ENCODE assay signal across 16 cellular contexts in genomic region chr9:113355197-113355596, GRCh38. TPM values are rescaled to one million over a fixed set of nuclear protein-coding genes. Genes with fewer than 3 reads are reported as not detected.
DNase-seq lines count a peak whose midpoint lies in the region; TF ChIP-seq lines count a peak whose summit lies in the region.
"Had no signal": no experiment of that assay in that cellular context is flagged by ENCODE, and none has a peak within 500 bp of the region (broad histone marks: within the 10 kb centered on the region; RNA-seq: fewer than 3 reads in every experiment).

No MANE protein-coding gene starts in this region.

- H3K18ac ChIP-seq in H9 (ENCODE audit: insufficient read length, low read depth, low read length) (no peak overlapping the region), neuronal stem cell (ENCODE audit: low read length) (no peak overlapping the region)

- no peak overlapping the region for H3K9ac ChIP-seq in H9 (ENCODE audit: extremely low read depth, insufficient read length, low read length)
- H3K9ac ChIP-seq in neuronal stem cell (ENCODE audit: low read depth, low read length, poor library complexity) = no peak overlapping the region

- no peaks in the 10 kb centered on the region for H3K79me2 ChIP-seq in H9 (ENCODE audit: insufficient read depth, low read length)

- H3K14ac ChIP-seq in H9 (ENCODE audit: insufficient read depth, low read length) (no peak overlapping the region), neuronal stem cell (ENCODE audit: low read length) (no peak overlapping the region)

- peaks cover 4% of the 10 kb centered on the region for H3K23me2 ChIP-seq in H9 (ENCODE audit: insufficient read length, low read depth, low read length, poor library complexity, severe bottlenecking)

- H3K27ac Mint-ChIP-seq in H9 (no peak overlapping the region), CD14-positive monocyte (no peak overlapping the region)
- H3K27ac Mint-ChIP-seq in activated T-cell treated with anti-CD3 and anti-CD28 coated beads, Interleukin-2, amount 50 U/mL, for 24 hours = no peak overlapping the region
- H3K27ac Mint-ChIP-seq: activated CD4-positive, alpha-beta memory T cell treated with anti-CD3 and anti-CD28 coated beads, Interleukin-2, amount 10 ng/mL, durations not matched to agents 7 days and 5 days; activated naive CD4-positive, alpha-beta T cell treated with anti-CD3 and anti-CD28 coated beads for 36 hours; nephron had no signal

- H4K20me1 ChIP-seq in H9 (ENCODE audit: control insufficient read depth, insufficient read depth, insufficient read length) = no peaks in the 10 kb centered on the region

- H2BK12ac ChIP-seq in H9 (ENCODE audit: insufficient read length, low read depth, low read length) (no peak overlapping the region), neuronal stem cell (ENCODE audit: low read length) (no peak overlapping the region)

- intact Hi-C loops in CD14-positive monocyte (cut with micrococcal nuclease) = no loop called here

- H3K23ac ChIP-seq in H9 (ENCODE audit: insufficient read length, low read depth, low read length) (no peak overlapping the region), neuronal stem cell (ENCODE audit: low read depth, low read length, poor library complexity) (no peak overlapping the region)

- H2BK15ac ChIP-seq in H9 (ENCODE audit: low read depth, low read length) = no peak overlapping the region
- H2BK15ac ChIP-seq in neuronal stem cell (ENCODE audit: low read length) = no peak overlapping the region

- H3K36me3 ChIP-seq in neuronal stem cell (replicated peaks in 1 of 2; ENCODE audit: control insufficient read depth in 2 of 2, insufficient read depth in 2 of 2, low read length in 2 of 2) = no peaks in the 10 kb centered on the region

- H3K4me2 ChIP-seq in H9 (ENCODE audit: insufficient read depth, insufficient read length, low read length) (no peak overlapping the region), neuronal stem cell (ENCODE audit: insufficient read depth, low read length, poor library complexity, severe bottlenecking) (no peak overlapping the region)

- H3K36me3 Mint-ChIP-seq in H9 (ENCODE audit: insufficient read depth in 1 of 3, low read depth in 3 of 3) (no peaks in the 10 kb centered on the region; a peak in 1 of 7 replicates), CD14-positive monocyte (no peaks in the 10 kb centered on the region)
- no peaks in the 10 kb centered on the region for H3K36me3 Mint-ChIP-seq in activated T-cell treated with anti-CD3 and anti-CD28 coated beads, Interleukin-2, amount 50 U/mL, for 24 hours (ENCODE audit: low read depth)

- H3K79me1 ChIP-seq in H9 (ENCODE audit: insufficient read depth, low read depth, low read length, poor library complexity, severe bottlenecking) (no peaks in the 10 kb centered on the region), neuronal stem cell (ENCODE audit: low read depth, low read length) (no peaks in the 10 kb centered on the region)

- H2AFZ ChIP-seq in H9 (ENCODE audit: low read length) (no peak overlapping the region), neuronal stem cell (ENCODE audit: low read length) (no peak overlapping the region)

- H4K91ac ChIP-seq in H9 (ENCODE audit: insufficient read length, low read depth, low read length) (no peak overlapping the region), neuronal stem cell (ENCODE audit: low read depth, low read length, poor library complexity) (no peak overlapping the region)

- POLR2A ChIA-PET in AG04450 (lab: Yijun Ruan, JAX) = interaction anchor here (1.0 to 1.3 kb wide), 2 partner anchors 16 to 55 kb away, joined by 3 to 6 read pairs; partner anchors contain the start of genes C9orf43 and POLE3

- H3K4me1 ChIP-seq in H9 (ENCODE audit: insufficient read depth, low read length) = peaks cover 2% of the 10 kb centered on the region; the same call in 1 of the 2 replicates
- H3K4me1 ChIP-seq in neuronal stem cell (ENCODE audit: control insufficient read depth in 2 of 2, insufficient read depth in 1 of 2, low read depth in 1 of 2, low read length in 2 of 2) = no peaks in the 10 kb centered on the region

- H3K4ac ChIP-seq in H9 (ENCODE audit: low read depth, low read length) (no peak overlapping the region), neuronal stem cell (ENCODE audit: low read length) (no peak overlapping the region)

- no peak overlapping the region for H3K56ac ChIP-seq in H9 (ENCODE audit: insufficient read length, low read depth, low read length)

- H3K9me3 ChIP-seq in AG04450 (ENCODE audit: control insufficient read depth, insufficient read depth, low read length) (no peaks in the 10 kb centered on the region), H9 (ENCODE audit: control insufficient read depth, low read depth, low read length) (no peaks in the 10 kb centered on the region), neuronal stem cell (replicated peaks in 1 of 2; ENCODE audit: control insufficient read depth in 2 of 2, insufficient read depth in 1 of 2, low read depth in 1 of 2, low read length in 2 of 2) (no peaks in the 10 kb centered on the region)

- no peak for DNase-seq in AG04450 (ENCODE audit: low read depth, low spot score)
- no peak for DNase-seq in H9
- peak; percentile 66 for DNase-seq in SK-MEL-5 (ENCODE audit: low read depth, low spot score)
- peak; percentile 30 for DNase-seq in fibroblast of peridontal ligament (ENCODE audit: extremely low read depth)
- no peak for DNase-seq in CD14-positive monocyte (ENCODE audit: low spot score)
- no peak for DNase-seq in activated T-cell treated with anti-CD3 and anti-CD28 coated beads, Interleukin-2, amount 50 U/mL, for 24 hours
- no peak for DNase-seq in neuronal stem cell (ENCODE audit: low spot score)
- no peak for DNase-seq in NCI-H2107 treated with DMSO at 0.1 percent for 48 hours (lab: John Stamatoyannopoulos, UW; ENCODE audit: unreplicated experiment)
- DNase-seq: activated CD4-positive, alpha-beta memory T cell treated with anti-CD3 and anti-CD28 coated beads, Interleukin-2, amount 10 ng/mL, durations not matched to agents 7 days and 5 days; activated naive CD4-positive, alpha-beta T cell treated with anti-CD3 and anti-CD28 coated beads for 36 hours; cortex of kidney; NCI-H1092; NCI-H526 treated with DMSO at 0.1 percent for 48 hours; stimulated activated CD4-positive, alpha-beta T cell treated with anti-CD3 and anti-CD28 coated beads, Interleukin-12 subunit alpha, Interleukin-12 subunit beta, amount 100 ng/mL, for 4 hours; T-helper 1 cell had no signal

- no peak overlapping the region for H3K4me3 Mint-ChIP-seq in H9
- no peak overlapping the region for H3K4me3 Mint-ChIP-seq in CD14-positive monocyte
- no peak overlapping the region for H3K4me3 Mint-ChIP-seq in activated T-cell treated with anti-CD3 and anti-CD28 coated beads, Interleukin-2, amount 50 U/mL, for 24 hours
- H3K4me3 Mint-ChIP-seq: activated CD4-positive, alpha-beta memory T cell treated with anti-CD3 and anti-CD28 coated beads, Interleukin-2, amount 10 ng/mL, durations not matched to agents 7 days and 5 days; activated naive CD4-positive, alpha-beta T cell treated with anti-CD3 and anti-CD28 coated beads for 36 hours; nephron had no signal

- TF ChIP-seq CTCF in AG04450 (IDR thresholded peaks at IDR 0.05; ENCODE audit: low read depth, low read length) (peak; percentile 44), H9 (conservative IDR thresholded peaks at IDR 0.05) (peak; percentile 48), CD14-positive monocyte (IDR thresholded peaks at IDR 0.05) (no peak)

- H3K27ac ChIP-seq in AG04450 (ENCODE audit: low read depth, low read length) (no peak overlapping the region), H9 (ENCODE audit: insufficient read length, low read depth, low read length) (no peak overlapping the region), neuronal stem cell (replicated peaks; ENCODE audit: low read length) (no peak overlapping the region)

- H2BK120ac ChIP-seq in H9 (ENCODE audit: low read depth, low read length, poor library complexity, severe bottlenecking) (no peak overlapping the region), neuronal stem cell (ENCODE audit: low read depth, low read length) (no peak overlapping the region)

- no peak overlapping the region for H4K5ac ChIP-seq in H9 (ENCODE audit: insufficient read length, low read depth, low read length)

- H3K4me3 ChIP-seq in AG04450 (ENCODE audit: low read depth, low read length) (no peak overlapping the region), neuronal stem cell (ENCODE audit: low read length in 2 of 2) (no peak overlapping the region)

- no peak overlapping the region for H2BK5ac ChIP-seq in H9 (ENCODE audit: insufficient read length, low read length)
- no peak overlapping the region for H2BK5ac ChIP-seq in neuronal stem cell (ENCODE audit: low read length)

- CTCF ChIA-PET in AG04450 (lab: Charles Lee) = interaction anchor here (0.6 to 1.1 kb wide), 2 partner anchors 46 kb away, joined by 3 to 4 read pairs; partner anchors contain the start of gene ALAD

- H3K4me1 Mint-ChIP-seq in H9 (peaks cover 14% of the 10 kb centered on the region in 2 experiments), CD14-positive monocyte (peaks cover 20% of the 10 kb centered on the region)
- peaks cover 23% of the 10 kb centered on the region for H3K4me1 Mint-ChIP-seq in activated T-cell treated with anti-CD3 and anti-CD28 coated beads, Interleukin-2, amount 50 U/mL, for 24 hours (ENCODE audit: low read depth)

- WGBS in H9 (ENCODE audit: extremely low coverage, insufficient read length, low lambda C conversion rate) = no CpG with 5 or more reads among the region's 1 CpG
- WGBS in neuronal stem cell (ENCODE audit: extremely low coverage in 2 of 2, insufficient read length in 2 of 2, insufficient replicate concordance in 1 of 2), 2 donors = no CpG with 5 or more reads among the region's 1 CpG

- H2AK5ac ChIP-seq in H9 (ENCODE audit: insufficient read length, low read length) = no peak overlapping the region
- H2AK5ac ChIP-seq in neuronal stem cell (ENCODE audit: low read depth, low read length) = no peak overlapping the region

- H4K8ac ChIP-seq in H9 (replicated peaks; ENCODE audit: insufficient read length, low read depth, low read length) = no peak overlapping the region
- no peak overlapping the region for H4K8ac ChIP-seq in neuronal stem cell (ENCODE audit: low read depth, low read length)

- in situ Hi-C loops in SK-MEL-5 (cut with HindIII; ENCODE audit: low pct_unique_long_range_greater_than_20kb, low sequenced_read_pairs) = no loop called here

- H3K9me3 Mint-ChIP-seq in H9 (no peaks in the 10 kb centered on the region), CD14-positive monocyte (no peaks in the 10 kb centered on the region)
- H3K9me3 Mint-ChIP-seq in activated T-cell treated with anti-CD3 and anti-CD28 coated beads, Interleukin-2, amount 50 U/mL, for 24 hours = no peaks in the 10 kb centered on the region
- H3K9me3 Mint-ChIP-seq: activated CD4-positive, alpha-beta memory T cell treated with anti-CD3 and anti-CD28 coated beads, Interleukin-2, amount 10 ng/mL, durations not matched to agents 7 days and 5 days; activated naive CD4-positive, alpha-beta T cell treated with anti-CD3 and anti-CD28 coated beads for 36 hours had no signal

- H3T11ph ChIP-seq in H9 (ENCODE audit: low read length) = no peak overlapping the region

- H3K27me3 Mint-ChIP-seq in H9 (ENCODE audit: low read depth) (peaks cover 16% of the 10 kb centered on the region), CD14-positive monocyte (ENCODE audit: low read depth in 3 of 3) (peaks cover 0 to 3% (median 3%) of the 10 kb centered on the region in 3 donors)
- H3K27me3 Mint-ChIP-seq in activated T-cell treated with anti-CD3 and anti-CD28 coated beads, Interleukin-2, amount 50 U/mL, for 24 hours = peaks cover 34% of the 10 kb centered on the region

- no peak overlapping the region for H2BK20ac ChIP-seq in H9 (ENCODE audit: low read depth, low read length, poor library complexity, severe bottlenecking)

- H3K27me3 ChIP-seq in AG04450 (ENCODE audit: control insufficient read depth, insufficient read depth, low read length) (peaks cover 57% of the 10 kb centered on the region), H9 (ENCODE audit: insufficient read depth, low read length) (no peaks in the 10 kb centered on the region), neuronal stem cell (ENCODE audit: control insufficient read depth in 3 of 3, insufficient read depth in 3 of 3, low read depth in 1 of 3, low read length in 3 of 3) (peaks cover 3 to 62% (median 16%) of the 10 kb centered on the region in 3 experiments)

RNA-seq across cellular contexts. Expression of gene BSPRY, which starts 5.9 kb away (rescaled TPM):
- polyA plus RNA-seq in AG04450 (2011; rRNA removed) = not detected in 2 replicates
- not detected in 2 replicates for polyA minus RNA-seq in AG04450 (2011; rRNA and poly(A)+ RNA removed)
- total RNA-seq in H9 (2021) = 4.5 and 5.1 TPM in 2 replicates
- not detected in 2 replicates for total RNA-seq in SK-MEL-5 (2014; rRNA removed; shearing (Covaris generic))
- polyA plus RNA-seq in SK-MEL-5 (2015; cell fraction: cytosol; rRNA removed) = not detected in 2 replicates
- not detected in 2 replicates for polyA plus RNA-seq in SK-MEL-5 (2015; cell fraction: nucleus; rRNA removed)
- under 1 TPM in 1 of 2 donors, not detected in 1; 0.16 TPM for polyA plus RNA-seq in CD14-positive monocyte
- 0.01 TPM for polyA plus RNA-seq in neuronal stem cell (2013, experiment 1 of 2)
- 0.01 TPM for polyA plus RNA-seq in neuronal stem cell (2013, experiment 2 of 2)

RNA-seq across cellular contexts. Expression of gene WDR31, which starts 15.1 kb away (rescaled TPM):
- 0.97 and 1.5 TPM in 2 replicates for polyA plus RNA-seq in AG04450 (2011; rRNA removed)
- polyA minus RNA-seq in AG04450 (2011; rRNA and poly(A)+ RNA removed) = 2.0 and 2.7 TPM in 2 replicates
- total RNA-seq in H9 (2021) = 0.59 and 0.72 TPM in 2 replicates
- total RNA-seq in SK-MEL-5 (2014; rRNA removed; shearing (Covaris generic)) = 2.2 and 2.4 TPM in 2 replicates
- 3.0 and 4.3 TPM in 2 replicates for polyA plus RNA-seq in SK-MEL-5 (2015; cell fraction: cytosol; rRNA removed)
- polyA plus RNA-seq in SK-MEL-5 (2015; cell fraction: nucleus; rRNA removed) = 0.61 and 4.4 TPM in 2 replicates
- under 1 TPM in 1 of 2 donors, not detected in 1; 0.11 TPM for polyA plus RNA-seq in CD14-positive monocyte
- polyA plus RNA-seq in neuronal stem cell (2013, experiment 1 of 2) = 2.3 TPM
- polyA plus RNA-seq in neuronal stem cell (2013, experiment 2 of 2) = 2.4 TPM

RNA-seq across cellular contexts. Expression of gene HDHD3, which starts 21.6 kb away (rescaled TPM):
- polyA plus RNA-seq in AG04450 (2011; rRNA removed) = 7.2 and 7.4 TPM in 2 replicates
- 4.4 and 11.3 TPM in 2 replicates for polyA minus RNA-seq in AG04450 (2011; rRNA and poly(A)+ RNA removed)
- total RNA-seq in H9 (2021) = 10.8 and 10.9 TPM in 2 replicates
- total RNA-seq in SK-MEL-5 (2014; rRNA removed; shearing (Covaris generic)) = 31.1 and 33.8 TPM in 2 replicates
- 44.9 and 49.6 TPM in 2 replicates for polyA plus RNA-seq in SK-MEL-5 (2015; cell fraction: cytosol; rRNA removed)
- polyA plus RNA-seq in SK-MEL-5 (2015; cell fraction: nucleus; rRNA removed) = 66.8 and 81.7 TPM in 2 replicates
- 1 to 10 TPM; 8.3 to 9.2 TPM for polyA plus RNA-seq in CD14-positive monocyte
- 10.3 TPM for polyA plus RNA-seq in neuronal stem cell (2013, experiment 1 of 2)
- polyA plus RNA-seq in neuronal stem cell (2013, experiment 2 of 2) = 10.2 TPM

RNA-seq across cellular contexts. Expression of gene ALAD, which starts 45.9 kb away (rescaled TPM):
- 11.8 and 15.9 TPM in 2 replicates for polyA plus RNA-seq in AG04450 (2011; rRNA removed)
- polyA minus RNA-seq in AG04450 (2011; rRNA and poly(A)+ RNA removed) = 12.7 and 16.6 TPM in 2 replicates
- 11.5 and 13.2 TPM in 2 replicates for total RNA-seq in H9 (2021)
- 17.7 and 18.5 TPM in 2 replicates for total RNA-seq in SK-MEL-5 (2014; rRNA removed; shearing (Covaris generic))
- polyA plus RNA-seq in SK-MEL-5 (2015; cell fraction: cytosol; rRNA removed) = 26.3 and 35.5 TPM in 2 replicates
- 51.0 and 53.0 TPM in 2 replicates for polyA plus RNA-seq in SK-MEL-5 (2015; cell fraction: nucleus; rRNA removed)
- 10 to 100 TPM; 17.1 to 24.6 TPM for polyA plus RNA-seq in CD14-positive monocyte
- 18.9 TPM for polyA plus RNA-seq in neuronal stem cell (2013, experiment 1 of 2)
- 19.3 TPM for polyA plus RNA-seq in neuronal stem cell (2013, experiment 2 of 2)

RNA-seq across cellular contexts. Expression of gene RNF183, which starts 52.0 kb away (rescaled TPM):
- not detected in 2 replicates for polyA plus RNA-seq in AG04450 (2011; rRNA removed)
- not detected in 2 replicates for polyA minus RNA-seq in AG04450 (2011; rRNA and poly(A)+ RNA removed)
- total RNA-seq in H9 (2021) = 0.33 TPM in 1 of 2 replicates, not detected in the other
- not detected in 2 replicates for total RNA-seq in SK-MEL-5 (2014; rRNA removed; shearing (Covaris generic))
- polyA plus RNA-seq in SK-MEL-5 (2015; cell fraction: cytosol; rRNA removed) = not detected in 2 replicates
- polyA plus RNA-seq in SK-MEL-5 (2015; cell fraction: nucleus; rRNA removed) = 0.15 and 1.5 TPM in 2 replicates
- not detected for polyA plus RNA-seq in CD14-positive monocyte
- polyA plus RNA-seq in neuronal stem cell (2013, experiment 1 of 2) = 0.13 TPM
- polyA plus RNA-seq in neuronal stem cell (2013, experiment 2 of 2) = 0.25 TPM
- total RNA-seq: activated naive CD4-positive, alpha-beta T cell treated with anti-CD3 and anti-CD28 coated beads for 36 hours had no signal

Comparison
In these comparisons a context has a peak if more than half of its experiments do, and no peak if none do; other contexts are left out.
1. DNase-seq: peak in SK-MEL-5 (single experiment) and fibroblast of peridontal ligament (single experiment); none in AG04450 (single experiment), H9 (single experiment), CD14-positive monocyte (single experiment), activated T-cell treated with anti-CD3 and anti-CD28 coated beads, Interleukin-2, amount 50 U/mL, for 24 hours (single experiment), neuronal stem cell (single experiment) and NCI-H2107 treated with DMSO at 0.1 percent for 48 hours (single experiment).